ENCODE assay signal across 9 cellular contexts in genomic region chr1:59903136-59903754, GRCh38. TPM values are rescaled to one million over a fixed set of nuclear protein-coding genes. Genes with fewer than 3 reads are reported as not detected.
DNase-seq lines count a peak whose midpoint lies in the region; ATAC-seq and TF ChIP-seq lines count a peak whose summit lies in the region.
"Had no signal": no experiment of that assay in that cellular context is flagged by ENCODE, and none has a peak within 500 bp of the region (broad histone marks: within the 10 kb centered on the region; RNA-seq: fewer than 3 reads in every experiment).

No MANE protein-coding gene starts in this region.

- no peak overlapping the region for H3K27ac ChIP-seq in upper lobe of right lung

- no peaks in the 10 kb centered on the region for H3K27me3 ChIP-seq in upper lobe of right lung

- no peaks in the 10 kb centered on the region for H3K4me1 ChIP-seq in upper lobe of right lung

- no peaks in the 10 kb centered on the region for H3K36me3 ChIP-seq in upper lobe of right lung

- no peak overlapping the region for H3K4me3 ChIP-seq in upper lobe of right lung

- peak; percentile 36 for TF ChIP-seq CTCF in upper lobe of right lung (IDR thresholded peaks at IDR 0.05)

- intact Hi-C loops in upper lobe of right lung (cut with DNase I) = no loop called here

- DNase-seq in NCI-H345 (lab: John Stamatoyannopoulos, UW) (peak; percentile 12), NCI-H345 treated with DMSO at 0.1 percent for 48 hours (lab: John Stamatoyannopoulos, UW; ENCODE audit: unreplicated experiment) (no peak), M059J (ENCODE audit: low read depth) (peak; percentile 36), inferior parietal cortex (ENCODE audit: extremely low spot score) (peak; percentile 76), upper lobe of right lung (no peak), T-helper 9 cell (no peak)
- DNase-seq in activated CD4-positive, alpha-beta T cell treated with anti-CD3 and anti-CD28 coated beads, Interleukin-2, amount 50 U/mL, for 48 hours = peak; percentile 1 to 11
- DNase-seq: activated T-cell treated with anti-CD3 and anti-CD28 coated beads, Interleukin-2, amount 50 U/mL, for 4 hours had no signal

- ATAC-seq in GM21423 (IDR thresholded peaks at IDR 0.05; ENCODE audit: unreplicated experiment) = peak; percentile 88
- peak; percentile 71 for ATAC-seq in upper lobe of right lung

- no peaks in the 10 kb centered on the region for H3K9me3 ChIP-seq in upper lobe of right lung

RNA-seq across cellular contexts. Expression of gene CYP2J2, which starts 23.3 kb away (rescaled TPM):
- 1.7 and 3.2 TPM in 2 replicates for total RNA-seq in M059J (2014; rRNA removed; shearing (Covaris generic))
- total RNA-seq in upper lobe of right lung = 1.4 TPM

Comparison
In these comparisons a context has a peak if more than half of its experiments do, and no peak if none do; other contexts are left out.
1. DNase-seq: peak in NCI-H345 (single experiment), M059J (single experiment), activated CD4-positive, alpha-beta T cell treated with anti-CD3 and anti-CD28 coated beads, Interleukin-2, amount 50 U/mL, for 48 hours (2 of 2) and inferior parietal cortex (single experiment); none in NCI-H345 treated with DMSO at 0.1 percent for 48 hours (single experiment), upper lobe of right lung (single experiment) and T-helper 9 cell (single experiment).